Comparison of ENCODE assay signal across 13 cellular contexts in the genomic region with DNA sequence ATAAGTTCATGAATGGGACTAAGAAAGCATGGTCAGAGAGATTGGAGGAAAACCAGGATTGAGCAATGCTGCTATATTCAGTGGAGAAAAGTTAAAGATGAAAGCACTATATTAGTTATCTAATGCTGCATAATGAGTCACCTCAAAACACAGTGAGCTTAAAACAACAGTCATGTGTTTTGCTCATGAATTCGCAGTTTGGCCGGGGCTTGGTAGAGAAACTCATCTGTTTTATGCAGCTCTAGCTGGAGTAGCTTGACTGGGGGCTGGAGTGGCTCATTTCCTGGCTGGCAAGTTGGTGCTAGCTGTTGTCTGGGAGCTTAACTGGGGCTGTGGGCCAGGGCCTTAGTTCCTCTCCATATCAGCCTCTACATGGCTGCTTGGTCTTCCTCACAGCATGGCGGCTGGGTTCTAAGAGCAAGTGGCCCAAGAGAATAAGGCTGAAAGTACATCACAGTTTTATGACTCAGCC.
DNase-seq lines count a peak whose midpoint lies in the region; ATAC-seq, FAIRE-seq and TF ChIP-seq lines count a peak whose summit lies in the region.
"Had no signal": no experiment of that assay in that cellular context is flagged by ENCODE, and none has a peak within 500 bp of the region (broad histone marks: within the 10 kb centered on the region; RNA-seq: fewer than 3 reads in every experiment).

No MANE protein-coding gene starts in this region.

- no peak overlapping the region for H3K56ac ChIP-seq in H1 (replicated peaks; ENCODE audit: insufficient read length, low read depth, low read length)

- no peaks in the 10 kb centered on the region for H3K4me1 ChIP-seq in H1 (replicated peaks in 1 of 4; ENCODE audit: control insufficient read depth in 3 of 4, insufficient read depth in 4 of 4, low read length in 3 of 4)
- H3K4me1 ChIP-seq: upper lobe of right lung had no signal

- H2AFZ ChIP-seq in H1 (ENCODE audit: low read length), result no peak overlapping the region

- H3K9me3 ChIP-seq in MG63 (peaks cover 6% of the 10 kb centered on the region; the same call in 1 of the 2 replicates), H1 (ENCODE audit: insufficient read depth in 2 of 2, low read depth in 1 of 2, low read length in 1 of 2) (no peaks in the 10 kb centered on the region)
- H3K9me3 ChIP-seq: upper lobe of right lung had no signal

- no peak for FAIRE-seq in H1 (lab: Jason Lieb, UNC)

- no peaks in the 10 kb centered on the region for H3K79me2 ChIP-seq in H1 (ENCODE audit: control insufficient read depth in 1 of 2, insufficient read depth in 2 of 2, low read length in 2 of 2)

- H3K4me2 ChIP-seq in H1 (ENCODE audit: insufficient read depth in 1 of 2, low read depth in 2 of 2, low read length in 2 of 2), result no peak overlapping the region

- H3K4me3 Mint-ChIP-seq in nephron progenitor cell, result no peak overlapping the region
- H3K4me3 Mint-ChIP-seq: CD4-positive, CD25-positive, alpha-beta regulatory T cell; naive B cell had no signal

- no peak overlapping the region for H3K18ac ChIP-seq in H1 (ENCODE audit: extremely low read depth, low read length)

- TF ChIP-seq EP300 in H1 (IDR thresholded peaks at IDR 0.05; ENCODE audit: borderline replicate concordance in 1 of 2, low read depth in 2 of 2, low read length in 2 of 2), result no peak

- H3K14ac ChIP-seq in H1 (ENCODE audit: insufficient read length), result no peak overlapping the region

- H2AK5ac ChIP-seq in H1 (ENCODE audit: low read depth, low read length), result no peak overlapping the region

- no peak overlapping the region for H2BK120ac ChIP-seq in H1 (replicated peaks; ENCODE audit: low read depth, low read length)

- in situ Hi-C loops in KBM-7 (cut with MboI; ENCODE audit: low pct_unique_long_range_greater_than_20kb, low sequenced_read_pairs), result no loop called here

- no peaks in the 10 kb centered on the region for H3K27me3 ChIP-seq in MG63
- no peaks in the 10 kb centered on the region for H3K27me3 ChIP-seq in H1 (replicated peaks in 1 of 4; ENCODE audit: control insufficient read depth in 3 of 4, extremely low read depth in 1 of 4, insufficient read depth in 3 of 4, low read length in 3 of 4)
- H3K27me3 ChIP-seq: upper lobe of right lung had no signal

- POLR2A ChIA-PET in H1 (lab: Charles Lee; ENCODE audit: partially characterized antibody), result no interaction called here

- H4K8ac ChIP-seq in H1 (ENCODE audit: extremely low read depth, insufficient read depth, low read length), result no peak overlapping the region

- no peak overlapping the region for H2BK15ac ChIP-seq in H1 (ENCODE audit: low read length)

- DNase-seq in AG10803 (ENCODE audit: low read depth), result peak; percentile 65
- peak; percentile 82 for DNase-seq in MG63
- DNase-seq in H1 (ENCODE audit: low read depth in 1 of 2, low spot score in 2 of 2), result no peak
- peak; percentile 24 for DNase-seq in myocyte (ENCODE audit: low read depth)
- no peak for DNase-seq in KBM-7
- DNase-seq in nephron progenitor cell, result no peak
- no peak for DNase-seq in SK-N-DZ (ENCODE audit: low spot score)
- DNase-seq: CD4-positive, CD25-positive, alpha-beta regulatory T cell; naive B cell; NCI-H187; upper lobe of right lung had no signal

- no peak for ATAC-seq in HG03520 (IDR thresholded peaks at IDR 0.05; ENCODE audit: unreplicated experiment)
- ATAC-seq: upper lobe of right lung had no signal

- no peak for TF ChIP-seq RAD21 in H1 (IDR thresholded peaks at IDR 0.05 in 1 of 2, conservative IDR thresholded peaks at IDR 0.05 in 1 of 2; ENCODE audit: low read depth in 2 of 2, low read length in 2 of 2)

- no peak overlapping the region for H3K4me3 ChIP-seq in AG10803 (ENCODE audit: low read length)
- H3K4me3 ChIP-seq in MG63, result no peak overlapping the region
- no peak overlapping the region for H3K4me3 ChIP-seq in H1 (ENCODE audit: extremely low read depth in 1 of 4, insufficient read depth in 2 of 4, low read depth in 3 of 4, low read length in 4 of 4)
- H3K4me3 ChIP-seq: upper lobe of right lung had no signal

- no peak overlapping the region for H2BK12ac ChIP-seq in H1 (ENCODE audit: low read depth, low read length)

- H3K9me3 Mint-ChIP-seq in nephron progenitor cell, result peaks cover 21% of the 10 kb centered on the region

- H3K36me3 ChIP-seq in MG63 (no peaks in the 10 kb centered on the region), H1 (ENCODE audit: control insufficient read depth in 2 of 4, insufficient read depth in 4 of 4, low read length in 3 of 4) (peaks cover 0 to 2% (median 0%) of the 10 kb centered on the region in 4 experiments; a peak in 2 of 8 replicates)
- H3K36me3 ChIP-seq: upper lobe of right lung had no signal

- 90% methylated on average over 3 of the region's 3 CpGs; no CpG with 5 or more reads in 1 of the 2 experiments for WGBS in H1 (ENCODE audit: extremely low coverage in 1 of 2, insufficient coverage in 1 of 2, insufficient read length in 1 of 2, insufficient replicate concordance in 2 of 2, low coverage in 1 of 2, low lambda C conversion rate in 2 of 2, missing lambda C conversion rate in 1 of 2), 2 experiments

- no peaks in the 10 kb centered on the region for H3K79me1 ChIP-seq in H1 (ENCODE audit: low read depth, low read length)

- no peaks in the 10 kb centered on the region for H3K27me3 Mint-ChIP-seq in nephron progenitor cell (ENCODE audit: low read depth, poor library complexity)
- H3K27me3 Mint-ChIP-seq: CD4-positive, CD25-positive, alpha-beta regulatory T cell; naive B cell had no signal

- H4K91ac ChIP-seq in H1 (replicated peaks; ENCODE audit: insufficient read length, low read length), result no peak overlapping the region

- no peak overlapping the region for H3K9ac ChIP-seq in H1 (replicated peaks in 1 of 4; ENCODE audit: extremely low read depth in 1 of 4, low read depth in 3 of 4, low read length in 3 of 4)

- no peak overlapping the region for H3K4ac ChIP-seq in H1 (replicated peaks; ENCODE audit: insufficient read length, low read depth, low read length)

- H3K27ac ChIP-seq in H1 (ENCODE audit: low read depth, low read length), result no peak overlapping the region
- H3K27ac ChIP-seq: upper lobe of right lung had no signal

- CTCF ChIA-PET in H1 (lab: Charles Lee; ENCODE audit: partially characterized antibody), result interaction anchor here (1.1 to 2.6 kb wide), 2 partner anchors 27 to 274 kb away, joined by 3 to 11 read pairs; no protein-coding TSS in a partner anchor

- peaks cover 14% of the 10 kb centered on the region for H3K4me1 Mint-ChIP-seq in nephron progenitor cell
- H3K4me1 Mint-ChIP-seq: CD4-positive, CD25-positive, alpha-beta regulatory T cell had no signal

- H3K23me2 ChIP-seq in H1 (ENCODE audit: low read depth, low read length), result peaks cover 2% of the 10 kb centered on the region; the same call in 1 of the 2 replicates

- H3K23ac ChIP-seq in H1 (ENCODE audit: insufficient read length), result no peak overlapping the region

- TF ChIP-seq CTCF in AG10803 (conservative IDR thresholded peaks at IDR 0.05; ENCODE audit: low read length), result no peak
- no peak for TF ChIP-seq CTCF in H1 (IDR thresholded peaks at IDR 0.05; ENCODE audit: control extremely low read depth in 1 of 3, insufficient read depth in 1 of 3, low read depth in 1 of 3, low read length in 3 of 3)
- TF ChIP-seq CTCF in nephron progenitor cell (IDR thresholded peaks at IDR 0.05), result no peak

- H3K36me3 Mint-ChIP-seq in nephron progenitor cell (ENCODE audit: low read depth), result peaks cover 24% of the 10 kb centered on the region

- no peak for TF ChIP-seq POLR2A in H1 (IDR thresholded peaks at IDR 0.05; ENCODE audit: control extremely low read depth in 1 of 2, low read depth in 2 of 2, low read length in 2 of 2)

- no peak overlapping the region for H4K5ac ChIP-seq in H1 (ENCODE audit: insufficient read length, low read depth, low read length)

- no peak overlapping the region for H2BK5ac ChIP-seq in H1 (ENCODE audit: low read depth, low read length)

- no peaks in the 10 kb centered on the region for H4K20me1 ChIP-seq in H1 (replicated peaks in 1 of 2; ENCODE audit: control insufficient read depth in 1 of 2, insufficient read depth in 2 of 2, low read length in 2 of 2)

- no peak overlapping the region for H3K27ac Mint-ChIP-seq in nephron progenitor cell
- H3K27ac Mint-ChIP-seq: activated naive CD4-positive, alpha-beta T cell treated with anti-CD3 and anti-CD28 coated beads, Interleukin-2, amount 50 U/mL, for 72 hours; CD4-positive, CD25-positive, alpha-beta regulatory T cell; naive B cell had no signal

- H2BK20ac ChIP-seq in H1 (ENCODE audit: low read length), result no peak overlapping the region

TF ChIP-seq in H1, 55 proteins besides CTCF, POLR2A, EP300 and RAD21:
- 0 out of 2 replicates have a peak, but pooled peaks have one; percentile 25 for TF ChIP-seq YY1 (IDR thresholded peaks at IDR 0.05; ENCODE audit: low read depth, low read length)
- TF ChIP-seq TBP (IDR thresholded peaks at IDR 0.05; ENCODE audit: low read depth, low read length), result no peak
TF ChIP-seq in H1: peak in this region for 1.

Comparison
In these comparisons a context has a peak if more than half of its experiments do, and no peak if none do; other contexts are left out.
1. DNase-seq: peak in AG10803 (single experiment), MG63 (single experiment) and myocyte (single experiment); none in H1 (0 of 2), KBM-7 (single experiment), nephron progenitor cell (single experiment) and SK-N-DZ (single experiment).